Comparison of ENCODE assay signal across 1 cellular context in genomic region chr20:22411568-22412450, GRCh38.
TF ChIP-seq lines count a peak whose summit lies in the region.

No MANE protein-coding gene starts in this region.

TF ChIP-seq in HepG2, 621 proteins besides CTCF, POLR2A, EP300 and RAD21 (continued from another document and continues in another):
- TF ChIP-seq NFE2L1 (CRISPR knock-in tag; IDR thresholded peaks at IDR 0.05; ENCODE audit: borderline replicate concordance), result peak; percentile 95; the same call in 1 of the 2 replicates
- no peak for TF ChIP-seq ATRX (CRISPR knock-in tag; IDR thresholded peaks at IDR 0.05; ENCODE audit: borderline replicate concordance)
- no peak for TF ChIP-seq ZFP90 (CRISPR knock-in tag; IDR thresholded peaks at IDR 0.05; ENCODE audit: borderline replicate concordance)
- 0 out of 2 replicates have a peak, but pooled peaks have one; percentile 40 for TF ChIP-seq CBFB (CRISPR knock-in tag; IDR thresholded peaks at IDR 0.05)
- peak; percentile 42; the same call in 1 of the 2 replicates for TF ChIP-seq DNMT3B (CRISPR knock-in tag; conservative IDR thresholded peaks at IDR 0.05)
- TF ChIP-seq MYC (CRISPR knock-in tag; IDR thresholded peaks at IDR 0.05; ENCODE audit: borderline replicate concordance), result no peak
- TF ChIP-seq PAX8 (CRISPR knock-in tag; IDR thresholded peaks at IDR 0.05; ENCODE audit: borderline replicate concordance), result no peak
- TF ChIP-seq HOXA5 (CRISPR knock-in tag; IDR thresholded peaks at IDR 0.05), result no peak
- TF ChIP-seq JUN (CRISPR knock-in tag; IDR thresholded peaks at IDR 0.05), result no peak
- TF ChIP-seq ZBTB7A (CRISPR knock-in tag; IDR thresholded peaks at IDR 0.05), result no peak
- no peak for TF ChIP-seq ZNF747 (CRISPR knock-in tag; IDR thresholded peaks at IDR 0.05; ENCODE audit: borderline replicate concordance)
- TF ChIP-seq HMG20A (CRISPR knock-in tag; IDR thresholded peaks at IDR 0.05; ENCODE audit: borderline replicate concordance), result peak; percentile 63
- no peak for TF ChIP-seq ZC3H4 (CRISPR knock-in tag; IDR thresholded peaks at IDR 0.05; ENCODE audit: borderline replicate concordance)
- no peak for TF ChIP-seq ZBTB14 (CRISPR knock-in tag; IDR thresholded peaks at IDR 0.05)
- 0 out of 2 replicates have a peak, but pooled peaks have one; percentile 54 for TF ChIP-seq SRY (CRISPR knock-in tag; IDR thresholded peaks at IDR 0.05)
- TF ChIP-seq RBAK (CRISPR knock-in tag; IDR thresholded peaks at IDR 0.05), result no peak
- peak; percentile 15; the same call in 1 of the 2 replicates for TF ChIP-seq SMC3 (IDR thresholded peaks at IDR 0.05; ENCODE audit: low read length)
- TF ChIP-seq, protein P1, sequence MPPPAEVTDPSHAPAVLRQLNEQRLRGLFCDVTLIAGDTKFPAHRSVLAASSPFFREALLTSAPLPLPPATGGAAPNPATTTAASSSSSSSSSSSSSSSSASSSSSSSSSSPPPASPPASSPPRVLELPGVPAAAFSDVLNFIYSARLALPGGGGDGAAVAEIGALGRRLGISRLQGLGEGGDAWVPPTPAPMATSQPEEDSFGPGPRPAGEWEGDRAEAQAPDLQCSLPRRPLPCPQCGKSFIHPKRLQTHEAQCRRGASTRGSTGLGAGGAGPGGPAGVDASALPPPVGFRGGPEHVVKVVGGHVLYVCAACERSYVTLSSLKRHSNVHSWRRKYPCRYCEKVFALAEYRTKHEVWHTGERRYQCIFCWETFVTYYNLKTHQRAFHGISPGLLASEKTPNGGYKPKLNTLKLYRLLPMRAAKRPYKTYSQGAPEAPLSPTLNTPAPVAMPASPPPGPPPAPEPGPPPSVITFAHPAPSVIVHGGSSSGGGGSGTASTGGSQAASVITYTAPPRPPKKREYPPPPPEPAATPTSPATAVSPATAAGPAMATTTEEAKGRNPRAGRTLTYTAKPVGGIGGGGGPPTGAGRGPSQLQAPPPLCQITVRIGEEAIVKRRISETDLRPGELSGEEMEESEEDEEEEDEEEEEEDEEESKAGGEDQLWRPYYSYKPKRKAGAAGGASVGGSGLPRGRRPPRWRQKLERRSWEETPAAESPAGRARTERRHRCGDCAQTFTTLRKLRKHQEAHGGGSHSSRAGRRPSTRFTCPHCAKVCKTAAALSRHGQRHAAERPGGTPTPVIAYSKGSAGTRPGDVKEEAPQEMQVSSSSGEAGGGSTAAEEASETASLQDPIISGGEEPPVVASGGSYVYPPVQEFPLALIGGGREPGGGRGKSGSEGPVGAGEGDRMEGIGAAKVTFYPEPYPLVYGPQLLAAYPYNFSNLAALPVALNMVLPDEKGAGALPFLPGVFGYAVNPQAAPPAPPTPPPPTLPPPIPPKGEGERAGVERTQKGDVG (CRISPR knock-in tag; IDR thresholded peaks at IDR 0.05; ENCODE audit: borderline replicate concordance), result peak; percentile 84; the same call in 1 of the 2 replicates
- TF ChIP-seq PTBP1 (IDR thresholded peaks at IDR 0.05; ENCODE audit: low read depth, low read length, poor library complexity, severe bottlenecking), result no peak
- TF ChIP-seq RNF219 (CRISPR knock-in tag; IDR thresholded peaks at IDR 0.05), result 0 out of 2 replicates have a peak, but pooled peaks have one; percentile 49
- TF ChIP-seq MAX (IDR thresholded peaks at IDR 0.05), result peak; percentile 30; the same call in 1 of the 2 replicates
- peak; percentile 70; the same call in 1 of the 2 replicates for TF ChIP-seq SOX5 (CRISPR knock-in tag; IDR thresholded peaks at IDR 0.05; ENCODE audit: borderline replicate concordance)
- TF ChIP-seq ZFP91 (CRISPR knock-in tag; IDR thresholded peaks at IDR 0.05; ENCODE audit: borderline replicate concordance), result no peak
- peak; percentile 11; the same call in 1 of the 2 replicates for TF ChIP-seq HDAC1 (CRISPR knock-in tag; IDR thresholded peaks at IDR 0.05)
- no peak for TF ChIP-seq RNF2 (conservative IDR thresholded peaks at IDR 0.05; ENCODE audit: low read depth)
- peak; percentile 98 for TF ChIP-seq NFE2 (CRISPR knock-in tag; IDR thresholded peaks at IDR 0.05)
- no peak for TF ChIP-seq JARID2 (CRISPR knock-in tag; IDR thresholded peaks at IDR 0.05; ENCODE audit: insufficient replicate concordance)
- peak; percentile 53 for TF ChIP-seq UBTF (CRISPR knock-in tag; IDR thresholded peaks at IDR 0.05)
- TF ChIP-seq, protein P2, sequence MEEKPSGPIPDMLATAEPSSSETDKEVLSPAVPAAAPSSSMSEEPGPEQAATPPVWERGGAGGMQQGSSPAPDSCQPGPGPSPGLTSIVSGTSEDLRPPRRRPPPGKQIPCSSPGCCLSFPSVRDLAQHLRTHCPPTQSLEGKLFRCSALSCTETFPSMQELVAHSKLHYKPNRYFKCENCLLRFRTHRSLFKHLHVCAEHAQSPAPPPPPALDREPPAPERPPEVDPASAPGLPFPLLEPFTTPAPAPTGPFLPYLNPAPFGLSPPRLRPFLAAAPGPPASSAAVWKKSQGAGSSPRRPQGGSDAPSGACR (CRISPR knock-in tag; IDR thresholded peaks at IDR 0.05), result no peak
- no peak for TF ChIP-seq FOXM1 (CRISPR knock-in tag; IDR thresholded peaks at IDR 0.05)
- peak; percentile 24; the same call in 1 of the 2 replicates for TF ChIP-seq REPIN1 (CRISPR knock-in tag; IDR thresholded peaks at IDR 0.05; ENCODE audit: borderline replicate concordance, low read depth)
- no peak for TF ChIP-seq MATR3 (CRISPR knock-in tag; IDR thresholded peaks at IDR 0.05)
- TF ChIP-seq U2AF2 (IDR thresholded peaks at IDR 0.05; ENCODE audit: low read depth, low read length), result no peak
- TF ChIP-seq CREB1 (IDR thresholded peaks at IDR 0.05), result no peak
- no peak; the same call in 1 of the 2 replicates for TF ChIP-seq CREB1 (CRISPR knock-in tag; IDR thresholded peaks at IDR 0.05)
- TF ChIP-seq, protein P3, sequence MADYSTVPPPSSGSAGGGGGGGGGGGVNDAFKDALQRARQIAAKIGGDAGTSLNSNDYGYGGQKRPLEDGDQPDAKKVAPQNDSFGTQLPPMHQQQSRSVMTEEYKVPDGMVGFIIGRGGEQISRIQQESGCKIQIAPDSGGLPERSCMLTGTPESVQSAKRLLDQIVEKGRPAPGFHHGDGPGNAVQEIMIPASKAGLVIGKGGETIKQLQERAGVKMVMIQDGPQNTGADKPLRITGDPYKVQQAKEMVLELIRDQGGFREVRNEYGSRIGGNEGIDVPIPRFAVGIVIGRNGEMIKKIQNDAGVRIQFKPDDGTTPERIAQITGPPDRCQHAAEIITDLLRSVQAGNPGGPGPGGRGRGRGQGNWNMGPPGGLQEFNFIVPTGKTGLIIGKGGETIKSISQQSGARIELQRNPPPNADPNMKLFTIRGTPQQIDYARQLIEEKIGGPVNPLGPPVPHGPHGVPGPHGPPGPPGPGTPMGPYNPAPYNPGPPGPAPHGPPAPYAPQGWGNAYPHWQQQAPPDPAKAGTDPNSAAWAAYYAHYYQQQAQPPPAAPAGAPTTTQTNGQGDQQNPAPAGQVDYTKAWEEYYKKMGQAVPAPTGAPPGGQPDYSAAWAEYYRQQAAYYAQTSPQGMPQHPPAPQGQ (CRISPR knock-in tag; IDR thresholded peaks at IDR 0.05; ENCODE audit: borderline replicate concordance), result no peak
- TF ChIP-seq ZFP41 (CRISPR knock-in tag; IDR thresholded peaks at IDR 0.05; ENCODE audit: borderline replicate concordance), result no peak
- TF ChIP-seq PRMT3 (CRISPR knock-in tag; IDR thresholded peaks at IDR 0.05; ENCODE audit: borderline replicate concordance, low read depth), result no peak
- no peak for TF ChIP-seq TERF1 (CRISPR knock-in tag; IDR thresholded peaks at IDR 0.05)
- TF ChIP-seq GTF2F1 (IDR thresholded peaks at IDR 0.05; ENCODE audit: low read length), result no peak
- TF ChIP-seq CSRNP2 (CRISPR knock-in tag; conservative IDR thresholded peaks at IDR 0.05; ENCODE audit: low read depth), result no peak
- TF ChIP-seq RXRA (CRISPR knock-in tag; IDR thresholded peaks at IDR 0.05), result peak; percentile 76; the same call in 1 of the 2 replicates
- no peak; the same call in 1 of the 2 replicates for TF ChIP-seq ELF4 (CRISPR knock-in tag; IDR thresholded peaks at IDR 0.05; ENCODE audit: borderline replicate concordance)
- no peak for TF ChIP-seq ZBTB39 (CRISPR knock-in tag; IDR thresholded peaks at IDR 0.05)
- no peak for TF ChIP-seq ZFP36L2 (CRISPR knock-in tag; IDR thresholded peaks at IDR 0.05)
